Comparison of ENCODE assay signal across 8 cellular contexts in genomic region chr2:65299246-65299645, GRCh38.
DNase-seq lines count a peak whose midpoint lies in the region; ATAC-seq and TF ChIP-seq lines count a peak whose summit lies in the region.

No MANE protein-coding gene starts in this region.

- WGBS in esophagus squamous epithelium, 2 donors, result 41 to 44% methylated on average over 2 of the region's 7 CpGs
- WGBS in lower leg skin, 2 donors, result 79 to 88% methylated on average over 7 of the region's 7 CpGs

- H3K27me3 ChIP-seq in esophagus squamous epithelium, result peaks cover 0 to 12% (median 0%) of the 10 kb centered on the region in 4 donors

- no peaks in the 10 kb centered on the region for H3K79me2 ChIP-seq in OCI-LY7 (ENCODE audit: insufficient read depth, low read depth, low read length)

- no TSS peak for BruUV-seq in OCI-LY7 (replicated peaks; lab: Mats Ljungman, UMichigan)

- H3K4me3 ChIP-seq in esophagus squamous epithelium (no peak overlapping the region), lower leg skin (ENCODE audit: low read depth, poor library complexity, severe bottlenecking) (no peak overlapping the region), OCI-LY7 (ENCODE audit: low read depth, low read length, poor library complexity, severe bottlenecking) (no peak overlapping the region)

- H3K27me3 Mint-ChIP-seq in activated CD8-positive, alpha-beta T cell treated with anti-CD3 and anti-CD28 coated beads for 36 hours, result peaks cover 14% of the 10 kb centered on the region

- intact Hi-C loops in activated CD8-positive, alpha-beta T cell treated with anti-CD3 and anti-CD28 coated beads for 36 hours (cut with micrococcal nuclease), result no loop called here
- intact Hi-C loops in esophagus squamous epithelium (cut with DNase I) (no loop called here), lower leg skin (cut with DNase I; ENCODE audit: low total_unique reads) (no loop called here), OCI-LY7 (cut with micrococcal nuclease; ENCODE audit: unreplicated experiment) (no loop called here)

- H3K27ac ChIP-seq in esophagus squamous epithelium (peak overlapping the region in 3 of 4 donors; percentile 40 to 85 (median 75)), OCI-LY7 (ENCODE audit: low read depth, low read length, poor library complexity, severe bottlenecking) (no peak overlapping the region)

- TF ChIP-seq POLR2A in esophagus squamous epithelium (IDR thresholded peaks at IDR 0.05), result no peak
- TF ChIP-seq POLR2A in lower leg skin (IDR thresholded peaks at IDR 0.05), result no peak

- H4K20me1 ChIP-seq in OCI-LY7 (ENCODE audit: insufficient read depth, low read length), result no peaks in the 10 kb centered on the region

- no peak overlapping the region for H3K4me2 ChIP-seq in OCI-LY7 (ENCODE audit: low read length)

- TF ChIP-seq CTCF in activated CD8-positive, alpha-beta T cell treated with anti-CD3 and anti-CD28 coated beads for 36 hours (IDR thresholded peaks at IDR 0.05), result no peak
- TF ChIP-seq CTCF in esophagus squamous epithelium (IDR thresholded peaks at IDR 0.05), result no peak
- TF ChIP-seq CTCF in lower leg skin (IDR thresholded peaks at IDR 0.05), result no peak
- no peak for TF ChIP-seq CTCF in OCI-LY7 (conservative IDR thresholded peaks at IDR 0.05; ENCODE audit: low read length)

- H3K4me1 Mint-ChIP-seq in activated CD8-positive, alpha-beta T cell treated with anti-CD3 and anti-CD28 coated beads for 36 hours (ENCODE audit: low read depth), result peaks cover 44% of the 10 kb centered on the region

- H3K9me3 ChIP-seq in esophagus squamous epithelium (no peaks in the 10 kb centered on the region), OCI-LY7 (ENCODE audit: low read length) (no peaks in the 10 kb centered on the region)

- no peak overlapping the region for H3K4me3 Mint-ChIP-seq in activated CD8-positive, alpha-beta T cell treated with anti-CD3 and anti-CD28 coated beads for 36 hours

- H3K4me1 ChIP-seq in esophagus squamous epithelium, result peaks cover 7 to 36% (median 22%) of the 10 kb centered on the region in 3 donors
- H3K4me1 ChIP-seq in OCI-LY7 (ENCODE audit: insufficient read depth, low read length, poor library complexity, severe bottlenecking), result peaks cover 50% of the 10 kb centered on the region

- H3K9me3 Mint-ChIP-seq in activated CD8-positive, alpha-beta T cell treated with anti-CD3 and anti-CD28 coated beads for 36 hours, result no peaks in the 10 kb centered on the region

- H2AFZ ChIP-seq in OCI-LY7 (ENCODE audit: low read length), result no peak overlapping the region

- peak overlapping the region; percentile 28 for H3K27ac Mint-ChIP-seq in activated CD8-positive, alpha-beta T cell treated with anti-CD3 and anti-CD28 coated beads for 36 hours

- CTCF ChIA-PET in activated CD8-positive, alpha-beta T cell treated with anti-CD3 and anti-CD28 coated beads for 36 hours (lab: Charles Lee), result interaction anchor here (1.2 kb wide), 1 partner anchor 34 kb away, joined by 3 read pairs; no protein-coding TSS in a partner anchor
- CTCF ChIA-PET in OCI-LY7 (lab: Charles Lee; ENCODE audit: unreplicated experiment), result no interaction called here

- H3K9me2 ChIP-seq in OCI-LY7 (ENCODE audit: insufficient read depth, low read length), result no peaks in the 10 kb centered on the region

- POLR2A ChIA-PET in activated CD8-positive, alpha-beta T cell treated with anti-CD3 and anti-CD28 coated beads for 36 hours (lab: Charles Lee), result interaction anchor here (1.0 to 1.3 kb wide), 2 partner anchors 21 to 72 kb away, joined by 3 read pairs; partner anchors contain the start of gene ACTR2
- POLR2A ChIA-PET in OCI-LY7 (lab: Charles Lee), result interaction anchor here (0.9 to 1.6 kb wide), 4 partner anchors 21 to 103 kb away, joined by 3 to 5 read pairs (median 3); no protein-coding TSS in a partner anchor

- ATAC-seq in HG02610 (IDR thresholded peaks at IDR 0.05; ENCODE audit: unreplicated experiment), result peak; percentile 37
- peak; percentile 55 for ATAC-seq in activated CD8-positive, alpha-beta T cell treated with anti-CD3 and anti-CD28 coated beads for 36 hours
- no peak for ATAC-seq in HG03108 (IDR thresholded peaks at IDR 0.05; ENCODE audit: unreplicated experiment)

- H3K36me3 ChIP-seq in esophagus squamous epithelium (no peaks in the 10 kb centered on the region), OCI-LY7 (ENCODE audit: insufficient read depth, low read length) (no peaks in the 10 kb centered on the region)

- no peaks in the 10 kb centered on the region for H3K36me3 Mint-ChIP-seq in activated CD8-positive, alpha-beta T cell treated with anti-CD3 and anti-CD28 coated beads for 36 hours (ENCODE audit: low read depth)

- peak; percentile 85 for DNase-seq in activated CD8-positive, alpha-beta T cell treated with anti-CD3 and anti-CD28 coated beads for 36 hours
- DNase-seq in esophagus squamous epithelium (lab: John Stamatoyannopoulos, UW) (no peak), lower leg skin (ENCODE audit: low spot score in 2 of 2) (no peak), OCI-LY7 (ENCODE audit: low spot score) (no peak), Kasumi-1 (lab: John Stamatoyannopoulos, UW) (no peak)
- peak; percentile 43 to 60 (median 60) for DNase-seq in stimulated activated CD4-positive, alpha-beta T cell treated with anti-CD3 and anti-CD28 coated beads, TNF-alpha, amount 100 ng/mL, for 48 hours (ENCODE audit: low read depth in 3 of 3)

Comparison
In these comparisons a context has a peak if more than half of its experiments do, and no peak if none do; other contexts are left out.
1. DNase-seq: peak in activated CD8-positive, alpha-beta T cell treated with anti-CD3 and anti-CD28 coated beads for 36 hours (single experiment) and stimulated activated CD4-positive, alpha-beta T cell treated with anti-CD3 and anti-CD28 coated beads, TNF-alpha, amount 100 ng/mL, for 48 hours (3 of 3); none in esophagus squamous epithelium (single experiment), lower leg skin (0 of 2), OCI-LY7 (single experiment) and Kasumi-1 (0 of 2).